ENCODE assay signal across 9 cellular contexts in the genomic region with DNA sequence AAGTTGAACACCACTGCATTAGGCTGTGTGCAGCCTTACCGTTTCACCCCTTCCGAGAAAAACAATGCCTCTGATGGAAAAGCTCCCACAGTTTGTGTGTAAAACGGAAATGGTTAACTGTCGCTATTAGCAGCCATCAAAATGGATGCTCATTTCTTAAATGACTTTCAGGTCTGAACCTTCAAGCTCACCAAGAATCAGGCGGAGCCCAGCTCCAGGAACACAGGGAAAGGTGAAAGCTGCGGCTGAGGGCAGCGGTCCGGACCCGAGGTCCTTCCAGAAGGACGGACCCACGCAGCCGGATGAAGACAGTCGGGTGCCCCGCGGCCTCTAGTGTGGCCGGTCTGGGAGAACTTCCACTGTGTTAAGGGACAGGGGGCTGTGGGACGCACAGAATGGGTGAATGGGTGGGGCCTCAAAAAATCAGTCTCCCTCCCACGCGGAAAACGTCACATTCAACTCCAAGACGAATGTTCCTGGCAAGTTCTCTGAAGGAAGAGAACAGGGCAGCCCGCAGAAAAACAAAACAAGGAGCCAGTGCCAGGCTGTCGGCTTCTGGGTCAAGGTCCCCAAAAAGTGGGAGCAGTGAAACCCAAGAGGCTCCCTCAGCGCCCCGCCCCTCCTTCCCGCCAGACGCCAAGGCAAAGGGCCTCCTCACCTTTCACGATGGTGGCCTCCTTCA. TPM values are rescaled to one million over a fixed set of nuclear protein-coding genes. Genes with fewer than 3 reads are reported as not detected.
DNase-seq lines count a peak whose midpoint lies in the region; ATAC-seq and TF ChIP-seq lines count a peak whose summit lies in the region.
"Had no signal": no experiment of that assay in that cellular context is flagged by ENCODE, and none has a peak within 500 bp of the region (broad histone marks: within the 10 kb centered on the region; RNA-seq: fewer than 3 reads in every experiment).

No MANE protein-coding gene starts in this region.

- CTCF ChIA-PET in activated naive CD4-positive, alpha-beta T cell treated with anti-CD3 and anti-CD28 coated beads for 36 hours (lab: Charles Lee) = no interaction called here

- peaks cover 4% of the 10 kb centered on the region for H3K36me3 Mint-ChIP-seq in activated naive CD4-positive, alpha-beta T cell treated with anti-CD3 and anti-CD28 coated beads for 36 hours (ENCODE audit: low read depth)

- no peaks in the 10 kb centered on the region for H3K9me3 ChIP-seq in stomach smooth muscle (ENCODE audit: control insufficient read depth in 2 of 2, low read length in 2 of 2)

- peak overlapping the region; percentile 34 to 60 for H3K9ac ChIP-seq in stomach smooth muscle (ENCODE audit: low read length in 2 of 2)

- H3K4me1 Mint-ChIP-seq in activated naive CD4-positive, alpha-beta T cell treated with anti-CD3 and anti-CD28 coated beads for 36 hours (ENCODE audit: low read depth) = peaks cover 46% of the 10 kb centered on the region

- intact Hi-C loops in activated naive CD4-positive, alpha-beta T cell treated with anti-CD3 and anti-CD28 coated beads for 36 hours (cut with micrococcal nuclease) = loop anchor here (10.0 kb wide), 1 partner anchor 1457 kb away; no protein-coding TSS in a partner anchor

- H3K4me3 ChIP-seq in kidney epithelial cell (ENCODE audit: low read depth, low read length) (peak overlapping the region; percentile 48), stomach smooth muscle (ENCODE audit: low read length in 2 of 2) (peak overlapping the region; percentile 80 to 82)

- H3K27me3 Mint-ChIP-seq in activated naive CD4-positive, alpha-beta T cell treated with anti-CD3 and anti-CD28 coated beads for 36 hours (ENCODE audit: low read depth) = no peaks in the 10 kb centered on the region

- no peak overlapping the region for H3K27ac Mint-ChIP-seq in activated naive CD4-positive, alpha-beta T cell treated with anti-CD3 and anti-CD28 coated beads for 36 hours

- ATAC-seq in GM18867 (IDR thresholded peaks at IDR 0.05; ENCODE audit: unreplicated experiment) (no peak), GM18519 (IDR thresholded peaks at IDR 0.05; ENCODE audit: low FRiP score, unreplicated experiment) (no peak)

- TF ChIP-seq CTCF in kidney epithelial cell (IDR thresholded peaks at IDR 0.05; ENCODE audit: insufficient read depth, low read length, poor library complexity, severe bottlenecking) = no peak

- H3K4me1 ChIP-seq in stomach smooth muscle (ENCODE audit: control insufficient read depth, insufficient read depth, low read length) = peaks cover 56% of the 10 kb centered on the region

- DNase-seq in DMS153 (lab: John Stamatoyannopoulos, UW) (peak; percentile 22), DMS153 treated with DMSO at 0.1 percent for 48 hours (lab: John Stamatoyannopoulos, UW; ENCODE audit: unreplicated experiment) (no peak), amniotic epithelial cell (ENCODE audit: low read depth) (peak; percentile 48), kidney epithelial cell (ENCODE audit: low read depth) (no peak)
- no peak for DNase-seq in activated naive CD4-positive, alpha-beta T cell treated with anti-CD3 and anti-CD28 coated beads for 36 hours
- DNase-seq: cerebellar nuclear complex had no signal

- H3K4me3 Mint-ChIP-seq in activated naive CD4-positive, alpha-beta T cell treated with anti-CD3 and anti-CD28 coated beads for 36 hours = no peak overlapping the region

- H3K9me3 Mint-ChIP-seq in activated naive CD4-positive, alpha-beta T cell treated with anti-CD3 and anti-CD28 coated beads for 36 hours = no peaks in the 10 kb centered on the region

- peak overlapping the region; percentile 24 for H3K27ac ChIP-seq in stomach smooth muscle (ENCODE audit: low read length)

- no peaks in the 10 kb centered on the region for H3K36me3 ChIP-seq in kidney epithelial cell (ENCODE audit: control insufficient read depth, insufficient read depth, low read length)
- peaks cover 0 to 2% of the 10 kb centered on the region in 2 donors for H3K36me3 ChIP-seq in stomach smooth muscle (ENCODE audit: control insufficient read depth in 2 of 2, insufficient read depth in 2 of 2, low read length in 2 of 2)

- H3K27me3 ChIP-seq in kidney epithelial cell (ENCODE audit: control insufficient read depth, insufficient read depth, low read length) (no peaks in the 10 kb centered on the region), stomach smooth muscle (ENCODE audit: control insufficient read depth in 1 of 2, insufficient read depth in 2 of 2, low read length in 2 of 2) (no peaks in the 10 kb centered on the region)

RNA-seq across cellular contexts. Expression of gene IRS2, which starts 4.9 kb away (rescaled TPM):
- total RNA-seq in kidney epithelial cell = 27.1 and 35.7 TPM in 2 replicates
- total RNA-seq in activated naive CD4-positive, alpha-beta T cell treated with anti-CD3 and anti-CD28 coated beads for 36 hours = 1 to 10 TPM; 3.0 to 3.3 TPM

Comparison
In these comparisons a context has a peak if more than half of its experiments do, and no peak if none do; other contexts are left out.
1. DNase-seq: peak in DMS153 (single experiment) and amniotic epithelial cell (single experiment); none in DMS153 treated with DMSO at 0.1 percent for 48 hours (single experiment), kidney epithelial cell (single experiment) and activated naive CD4-positive, alpha-beta T cell treated with anti-CD3 and anti-CD28 coated beads for 36 hours (single experiment).